ENCODE assay signal across 17 cellular contexts in genomic region chr13:34412295-34412694, GRCh38.
"Had no signal": no experiment of that assay in that cellular context is flagged by ENCODE, and none has a peak within 500 bp of the region (broad histone marks: within the 10 kb centered on the region; RNA-seq: fewer than 3 reads in every experiment).

No MANE protein-coding gene starts in this region.

- H3K9me3 ChIP-seq: colonic mucosa, heart left ventricle, lower lobe of right lung, ovary, upper lobe of left lung, uterus had no signal

- H3K4me1 ChIP-seq: colonic mucosa, left lung, lower lobe of right lung, upper lobe of left lung, uterus had no signal

- H3K4me1 Mint-ChIP-seq: memory B cell, natural killer cell, neural crest cell had no signal

- DNase-seq: colonic mucosa; erythroblast; heart left ventricle; hippocampal formation; left lung; lower lobe of right lung; natural killer cell; ovary; right cardiac atrium; small intestine; stimulated activated CD4-positive, alpha-beta T cell treated with anti-CD3 and anti-CD28 coated beads, Interleukin-12 subunit alpha, Interleukin-12 subunit beta, amount 100 ng/mL, for 4 hours; stimulated activated naive CD4-positive, alpha-beta T cell treated with Interleukin-2 at 50 U/mL for 16 hours; upper lobe of left lung; uterus had no signal

- H3K36me3 Mint-ChIP-seq: memory B cell, mesothelial cell of epicardium, natural killer cell had no signal

- H3K27me3 ChIP-seq: colonic mucosa, heart left ventricle, left lung, ovary, upper lobe of left lung, uterus had no signal

- H3K27ac ChIP-seq: colonic mucosa, heart left ventricle, left lung, lower lobe of right lung, ovary, upper lobe of left lung, uterus had no signal

- H3K4me3 Mint-ChIP-seq: memory B cell, mesothelial cell of epicardium, natural killer cell, neural crest cell had no signal

- H3K4me3 ChIP-seq: colonic mucosa, heart left ventricle, left lung, lower lobe of right lung, ovary, upper lobe of left lung, uterus had no signal

- H3K27ac Mint-ChIP-seq: memory B cell, natural killer cell had no signal

- ATAC-seq: heart left ventricle, left lung, lower lobe of right lung, natural killer cell, right cardiac atrium had no signal

- H3K36me3 ChIP-seq: colonic mucosa, heart left ventricle, left lung, lower lobe of right lung, ovary, upper lobe of left lung, uterus had no signal

- H3K27me3 Mint-ChIP-seq: memory B cell had no signal

- H3K9me3 Mint-ChIP-seq: memory B cell had no signal
